1 cellular context compared by ENCODE assay signal in the genomic region with DNA sequence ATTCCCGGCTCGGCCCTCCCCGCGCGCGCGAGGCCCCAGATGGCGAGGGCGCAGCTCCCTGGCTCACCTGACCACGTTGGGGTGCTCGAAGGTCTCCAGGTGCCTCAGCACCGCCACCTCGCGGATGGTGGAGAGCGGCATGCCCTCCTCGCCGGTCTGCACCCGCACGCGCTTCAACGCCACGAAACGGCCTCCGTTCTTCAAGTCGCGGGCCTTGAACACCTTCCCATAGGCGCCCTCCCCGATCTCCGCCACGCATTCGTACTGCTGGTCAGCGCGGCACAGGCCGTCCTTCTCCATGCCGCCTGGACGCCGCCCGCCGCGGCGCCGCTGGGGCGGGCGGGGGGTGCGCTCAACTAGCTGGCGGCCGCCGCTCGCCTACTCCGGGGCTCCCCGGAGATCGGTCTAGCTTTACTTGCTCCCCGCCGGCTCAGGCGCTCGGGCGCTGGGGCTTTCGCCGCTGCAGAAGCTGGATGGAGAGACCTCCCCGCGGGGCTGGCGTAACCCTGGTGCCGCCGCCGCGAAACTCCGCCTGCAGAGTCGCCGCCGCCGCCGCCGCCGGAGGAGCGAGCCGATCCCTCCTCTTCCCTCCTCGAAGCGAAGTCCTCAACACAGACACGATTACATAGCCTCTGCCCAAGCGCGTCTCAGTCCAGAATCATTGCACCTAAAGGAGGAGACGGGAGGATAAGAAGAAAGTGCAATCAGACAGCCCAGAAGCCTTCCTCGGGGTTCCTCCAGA.
TF ChIP-seq lines count a peak whose summit lies in the region.

No MANE protein-coding gene starts in this region.

TF ChIP-seq in HEK293, 187 proteins besides CTCF, POLR2A, EP300 and RAD21 (continued from another document and continues in another):
- TF ChIP-seq ZFP41 (tag by site-specific recombination; IDR thresholded peaks at IDR 0.05; ENCODE audit: borderline replicate concordance) (no peak), SP3 (tag by site-specific recombination; IDR thresholded peaks at IDR 0.05) (no peak), GLIS2 (tag by site-specific recombination; IDR thresholded peaks at IDR 0.05) (peak; percentile 72), ZNF785 (tag by site-specific recombination; IDR thresholded peaks at IDR 0.05) (no peak), SALL2 (tag by site-specific recombination; IDR thresholded peaks at IDR 0.05; ENCODE audit: borderline replicate concordance) (no peak), ZNF560 (tag by site-specific recombination; IDR thresholded peaks at IDR 0.05; ENCODE audit: borderline replicate concordance) (no peak), ZNF133 (tag by site-specific recombination; IDR thresholded peaks at IDR 0.05) (no peak), ZSCAN30 (tag by site-specific recombination; IDR thresholded peaks at IDR 0.05) (0 out of 2 replicates have a peak, but pooled peaks have one; percentile 26), ZBTB20 (tag by site-specific recombination; IDR thresholded peaks at IDR 0.05) (no peak; the same call in 1 of the 2 replicates), ZNF214 (tag by site-specific recombination; IDR thresholded peaks at IDR 0.05; ENCODE audit: borderline replicate concordance) (no peak), ZNF366 (tag by site-specific recombination; conservative IDR thresholded peaks at IDR 0.05) (no peak), SCRT1 (tag by site-specific recombination; IDR thresholded peaks at IDR 0.05; ENCODE audit: borderline replicate concordance) (no peak), TRIM28 (IDR thresholded peaks at IDR 0.05; ENCODE audit: borderline replicate concordance, low read length) (no peak; the same call in 1 of the 2 replicates), ZNF629 (tag by site-specific recombination; IDR thresholded peaks at IDR 0.05) (no peak), ZNF169 (tag by site-specific recombination; IDR thresholded peaks at IDR 0.05) (no peak), ZXDB (tag by site-specific recombination; IDR thresholded peaks at IDR 0.05) (no peak), ZNF654 (tag by site-specific recombination; IDR thresholded peaks at IDR 0.05; ENCODE audit: low read depth) (no peak; the same call in none of the 2 replicates), ZIC2 (tag by site-specific recombination; IDR thresholded peaks at IDR 0.05) (peak; percentile 33), MYNN (tag by site-specific recombination; IDR thresholded peaks at IDR 0.05; ENCODE audit: borderline replicate concordance) (no peak), ZNF132 (tag by site-specific recombination; IDR thresholded peaks at IDR 0.05; ENCODE audit: borderline replicate concordance) (no peak), ZSCAN23 (tag by site-specific recombination; IDR thresholded peaks at IDR 0.05) (no peak), ZNF174 (tag by site-specific recombination; IDR thresholded peaks at IDR 0.05) (no peak), ZNF394 (tag by site-specific recombination; IDR thresholded peaks at IDR 0.05; ENCODE audit: borderline replicate concordance) (peak; percentile 15; the same call in 1 of the 2 replicates), ZNF621 (tag by site-specific recombination; IDR thresholded peaks at IDR 0.05) (no peak), ZNF239 (tag by site-specific recombination; IDR thresholded peaks at IDR 0.05) (no peak), ZNF324 (tag by site-specific recombination; IDR thresholded peaks at IDR 0.05) (no peak; the same call in 1 of the 2 replicates), KLF1 (tag by site-specific recombination; IDR thresholded peaks at IDR 0.05) (peak; percentile 18; the same call in 1 of the 2 replicates), ZBTB21 (tag by site-specific recombination; IDR thresholded peaks at IDR 0.05) (no peak), KLF10 (tag by site-specific recombination; IDR thresholded peaks at IDR 0.05) (no peak), REPIN1 (tag by site-specific recombination; IDR thresholded peaks at IDR 0.05; ENCODE audit: low read depth) (no peak), ZNF146 (tag by site-specific recombination; IDR thresholded peaks at IDR 0.05) (no peak), SETDB1 (IDR thresholded peaks at IDR 0.05; ENCODE audit: insufficient read length, low read length) (no peak), ZNF223 (tag by site-specific recombination; IDR thresholded peaks at IDR 0.05) (no peak)
- TF ChIP-seq, protein P1, sequence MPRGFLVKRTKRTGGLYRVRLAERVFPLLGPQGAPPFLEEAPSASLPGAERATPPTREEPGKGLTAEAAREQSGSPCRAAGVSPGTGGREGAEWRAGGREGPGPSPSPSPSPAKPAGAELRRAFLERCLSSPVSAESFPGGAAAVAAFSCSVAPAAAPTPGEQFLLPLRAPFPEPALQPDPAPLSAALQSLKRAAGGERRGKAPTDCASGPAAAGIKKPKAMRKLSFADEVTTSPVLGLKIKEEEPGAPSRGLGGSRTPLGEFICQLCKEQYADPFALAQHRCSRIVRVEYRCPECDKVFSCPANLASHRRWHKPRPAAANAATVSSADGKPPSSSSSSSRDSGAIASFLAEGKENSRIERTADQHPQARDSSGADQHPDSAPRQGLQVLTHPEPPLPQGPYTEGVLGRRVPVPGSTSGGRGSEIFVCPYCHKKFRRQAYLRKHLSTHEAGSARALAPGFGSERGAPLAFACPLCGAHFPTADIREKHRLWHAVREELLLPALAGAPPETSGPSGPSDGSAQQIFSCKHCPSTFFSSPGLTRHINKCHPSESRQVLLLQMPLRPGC (tag by site-specific recombination; IDR thresholded peaks at IDR 0.05): no peak
- TF ChIP-seq, protein P2, sequence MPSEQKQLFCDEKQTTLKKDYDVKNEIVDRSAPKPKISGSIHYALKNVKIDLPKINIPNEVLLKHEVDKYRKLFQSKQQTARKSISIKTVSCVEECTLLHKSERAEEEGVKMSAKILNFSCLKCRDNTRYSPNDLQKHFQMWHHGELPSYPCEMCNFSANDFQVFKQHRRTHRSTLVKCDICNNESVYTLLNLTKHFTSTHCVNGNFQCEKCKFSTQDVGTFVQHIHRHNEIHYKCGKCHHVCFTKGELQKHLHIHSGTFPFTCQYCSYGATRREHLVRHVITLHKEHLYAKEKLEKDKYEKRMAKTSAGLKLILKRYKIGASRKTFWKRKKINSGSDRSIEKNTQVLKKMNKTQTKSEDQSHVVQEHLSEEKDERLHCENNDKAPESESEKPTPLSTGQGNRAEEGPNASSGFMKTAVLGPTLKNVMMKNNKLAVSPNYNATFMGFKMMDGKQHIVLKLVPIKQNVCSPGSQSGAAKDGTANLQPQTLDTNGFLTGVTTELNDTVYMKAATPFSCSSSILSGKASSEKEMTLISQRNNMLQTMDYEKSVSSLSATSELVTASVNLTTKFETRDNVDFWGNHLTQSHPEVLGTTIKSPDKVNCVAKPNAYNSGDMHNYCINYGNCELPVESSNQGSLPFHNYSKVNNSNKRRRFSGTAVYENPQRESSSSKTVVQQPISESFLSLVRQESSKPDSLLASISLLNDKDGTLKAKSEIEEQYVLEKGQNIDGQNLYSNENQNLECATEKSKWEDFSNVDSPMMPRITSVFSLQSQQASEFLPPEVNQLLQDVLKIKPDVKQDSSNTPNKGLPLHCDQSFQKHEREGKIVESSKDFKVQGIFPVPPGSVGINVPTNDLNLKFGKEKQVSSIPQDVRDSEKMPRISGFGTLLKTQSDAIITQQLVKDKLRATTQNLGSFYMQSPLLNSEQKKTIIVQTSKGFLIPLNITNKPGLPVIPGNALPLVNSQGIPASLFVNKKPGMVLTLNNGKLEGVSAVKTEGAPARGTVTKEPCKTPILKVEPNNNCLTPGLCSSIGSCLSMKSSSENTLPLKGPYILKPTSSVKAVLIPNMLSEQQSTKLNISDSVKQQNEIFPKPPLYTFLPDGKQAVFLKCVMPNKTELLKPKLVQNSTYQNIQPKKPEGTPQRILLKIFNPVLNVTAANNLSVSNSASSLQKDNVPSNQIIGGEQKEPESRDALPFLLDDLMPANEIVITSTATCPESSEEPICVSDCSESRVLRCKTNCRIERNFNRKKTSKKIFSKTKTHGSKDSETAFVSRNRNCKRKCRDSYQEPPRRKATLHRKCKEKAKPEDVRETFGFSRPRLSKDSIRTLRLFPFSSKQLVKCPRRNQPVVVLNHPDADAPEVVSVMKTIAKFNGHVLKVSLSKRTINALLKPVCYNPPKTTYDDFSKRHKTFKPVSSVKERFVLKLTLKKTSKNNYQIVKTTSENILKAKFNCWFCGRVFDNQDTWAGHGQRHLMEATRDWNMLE (tag by site-specific recombination; conservative IDR thresholded peaks at IDR 0.05; ENCODE audit: low read depth): no peak
- TF ChIP-seq, protein P3, sequence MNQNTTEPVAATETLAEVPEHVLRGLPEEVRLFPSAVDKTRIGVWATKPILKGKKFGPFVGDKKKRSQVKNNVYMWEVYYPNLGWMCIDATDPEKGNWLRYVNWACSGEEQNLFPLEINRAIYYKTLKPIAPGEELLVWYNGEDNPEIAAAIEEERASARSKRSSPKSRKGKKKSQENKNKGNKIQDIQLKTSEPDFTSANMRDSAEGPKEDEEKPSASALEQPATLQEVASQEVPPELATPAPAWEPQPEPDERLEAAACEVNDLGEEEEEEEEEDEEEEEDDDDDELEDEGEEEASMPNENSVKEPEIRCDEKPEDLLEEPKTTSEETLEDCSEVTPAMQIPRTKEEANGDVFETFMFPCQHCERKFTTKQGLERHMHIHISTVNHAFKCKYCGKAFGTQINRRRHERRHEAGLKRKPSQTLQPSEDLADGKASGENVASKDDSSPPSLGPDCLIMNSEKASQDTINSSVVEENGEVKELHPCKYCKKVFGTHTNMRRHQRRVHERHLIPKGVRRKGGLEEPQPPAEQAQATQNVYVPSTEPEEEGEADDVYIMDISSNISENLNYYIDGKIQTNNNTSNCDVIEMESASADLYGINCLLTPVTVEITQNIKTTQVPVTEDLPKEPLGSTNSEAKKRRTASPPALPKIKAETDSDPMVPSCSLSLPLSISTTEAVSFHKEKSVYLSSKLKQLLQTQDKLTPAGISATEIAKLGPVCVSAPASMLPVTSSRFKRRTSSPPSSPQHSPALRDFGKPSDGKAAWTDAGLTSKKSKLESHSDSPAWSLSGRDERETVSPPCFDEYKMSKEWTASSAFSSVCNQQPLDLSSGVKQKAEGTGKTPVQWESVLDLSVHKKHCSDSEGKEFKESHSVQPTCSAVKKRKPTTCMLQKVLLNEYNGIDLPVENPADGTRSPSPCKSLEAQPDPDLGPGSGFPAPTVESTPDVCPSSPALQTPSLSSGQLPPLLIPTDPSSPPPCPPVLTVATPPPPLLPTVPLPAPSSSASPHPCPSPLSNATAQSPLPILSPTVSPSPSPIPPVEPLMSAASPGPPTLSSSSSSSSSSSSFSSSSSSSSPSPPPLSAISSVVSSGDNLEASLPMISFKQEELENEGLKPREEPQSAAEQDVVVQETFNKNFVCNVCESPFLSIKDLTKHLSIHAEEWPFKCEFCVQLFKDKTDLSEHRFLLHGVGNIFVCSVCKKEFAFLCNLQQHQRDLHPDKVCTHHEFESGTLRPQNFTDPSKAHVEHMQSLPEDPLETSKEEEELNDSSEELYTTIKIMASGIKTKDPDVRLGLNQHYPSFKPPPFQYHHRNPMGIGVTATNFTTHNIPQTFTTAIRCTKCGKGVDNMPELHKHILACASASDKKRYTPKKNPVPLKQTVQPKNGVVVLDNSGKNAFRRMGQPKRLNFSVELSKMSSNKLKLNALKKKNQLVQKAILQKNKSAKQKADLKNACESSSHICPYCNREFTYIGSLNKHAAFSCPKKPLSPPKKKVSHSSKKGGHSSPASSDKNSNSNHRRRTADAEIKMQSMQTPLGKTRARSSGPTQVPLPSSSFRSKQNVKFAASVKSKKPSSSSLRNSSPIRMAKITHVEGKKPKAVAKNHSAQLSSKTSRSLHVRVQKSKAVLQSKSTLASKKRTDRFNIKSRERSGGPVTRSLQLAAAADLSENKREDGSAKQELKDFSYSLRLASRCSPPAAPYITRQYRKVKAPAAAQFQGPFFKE (tag by site-specific recombination; IDR thresholded peaks at IDR 0.05; ENCODE audit: borderline replicate concordance): no peak
- TF ChIP-seq, protein P4, sequence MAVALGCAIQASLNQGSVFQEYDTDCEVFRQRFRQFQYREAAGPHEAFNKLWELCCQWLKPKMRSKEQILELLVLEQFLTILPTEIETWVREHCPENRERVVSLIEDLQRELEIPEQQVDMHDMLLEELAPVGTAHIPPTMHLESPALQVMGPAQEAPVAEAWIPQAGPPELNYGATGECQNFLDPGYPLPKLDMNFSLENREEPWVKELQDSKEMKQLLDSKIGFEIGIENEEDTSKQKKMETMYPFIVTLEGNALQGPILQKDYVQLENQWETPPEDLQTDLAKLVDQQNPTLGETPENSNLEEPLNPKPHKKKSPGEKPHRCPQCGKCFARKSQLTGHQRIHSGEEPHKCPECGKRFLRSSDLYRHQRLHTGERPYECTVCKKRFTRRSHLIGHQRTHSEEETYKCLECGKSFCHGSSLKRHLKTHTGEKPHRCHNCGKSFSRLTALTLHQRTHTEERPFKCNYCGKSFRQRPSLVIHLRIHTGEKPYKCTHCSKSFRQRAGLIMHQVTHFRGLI (tag by site-specific recombination; IDR thresholded peaks at IDR 0.05): no peak; the same call in 1 of the 2 replicates
- TF ChIP-seq, protein P5, sequence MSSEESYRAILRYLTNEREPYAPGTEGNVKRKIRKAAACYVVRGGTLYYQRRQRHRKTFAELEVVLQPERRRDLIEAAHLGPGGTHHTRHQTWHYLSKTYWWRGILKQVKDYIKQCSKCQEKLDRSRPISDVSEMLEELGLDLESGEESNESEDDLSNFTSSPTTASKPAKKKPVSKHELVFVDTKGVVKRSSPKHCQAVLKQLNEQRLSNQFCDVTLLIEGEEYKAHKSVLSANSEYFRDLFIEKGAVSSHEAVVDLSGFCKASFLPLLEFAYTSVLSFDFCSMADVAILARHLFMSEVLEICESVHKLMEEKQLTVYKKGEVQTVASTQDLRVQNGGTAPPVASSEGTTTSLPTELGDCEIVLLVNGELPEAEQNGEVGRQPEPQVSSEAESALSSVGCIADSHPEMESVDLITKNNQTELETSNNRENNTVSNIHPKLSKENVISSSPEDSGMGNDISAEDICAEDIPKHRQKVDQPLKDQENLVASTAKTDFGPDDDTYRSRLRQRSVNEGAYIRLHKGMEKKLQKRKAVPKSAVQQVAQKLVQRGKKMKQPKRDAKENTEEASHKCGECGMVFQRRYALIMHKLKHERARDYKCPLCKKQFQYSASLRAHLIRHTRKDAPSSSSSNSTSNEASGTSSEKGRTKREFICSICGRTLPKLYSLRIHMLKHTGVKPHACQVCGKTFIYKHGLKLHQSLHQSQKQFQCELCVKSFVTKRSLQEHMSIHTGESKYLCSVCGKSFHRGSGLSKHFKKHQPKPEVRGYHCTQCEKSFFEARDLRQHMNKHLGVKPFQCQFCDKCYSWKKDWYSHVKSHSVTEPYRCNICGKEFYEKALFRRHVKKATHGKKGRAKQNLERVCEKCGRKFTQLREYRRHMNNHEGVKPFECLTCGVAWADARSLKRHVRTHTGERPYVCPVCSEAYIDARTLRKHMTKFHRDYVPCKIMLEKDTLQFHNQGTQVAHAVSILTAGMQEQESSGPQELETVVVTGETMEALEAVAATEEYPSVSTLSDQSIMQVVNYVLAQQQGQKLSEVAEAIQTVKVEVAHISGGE (tag by site-specific recombination; conservative IDR thresholded peaks at IDR 0.05; ENCODE audit: low read depth): no peak
- TF ChIP-seq, protein P6, sequence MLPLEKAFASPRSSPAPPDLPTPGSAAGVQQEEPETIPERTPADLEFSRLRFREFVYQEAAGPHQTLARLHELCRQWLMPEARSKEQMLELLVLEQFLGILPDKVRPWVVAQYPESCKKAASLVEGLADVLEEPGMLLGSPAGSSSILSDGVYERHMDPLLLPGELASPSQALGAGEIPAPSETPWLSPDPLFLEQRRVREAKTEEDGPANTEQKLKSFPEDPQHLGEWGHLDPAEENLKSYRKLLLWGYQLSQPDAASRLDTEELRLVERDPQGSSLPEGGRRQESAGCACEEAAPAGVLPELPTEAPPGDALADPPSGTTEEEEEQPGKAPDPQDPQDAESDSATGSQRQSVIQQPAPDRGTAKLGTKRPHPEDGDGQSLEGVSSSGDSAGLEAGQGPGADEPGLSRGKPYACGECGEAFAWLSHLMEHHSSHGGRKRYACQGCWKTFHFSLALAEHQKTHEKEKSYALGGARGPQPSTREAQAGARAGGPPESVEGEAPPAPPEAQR (tag by site-specific recombination; IDR thresholded peaks at IDR 0.05): no peak
